ENCODE assay signal across 8 cellular contexts in genomic region chr4:6709230-6710114, GRCh38. TPM values are rescaled to one million over a fixed set of nuclear protein-coding genes. Genes with fewer than 3 reads are reported as not detected.
DNase-seq lines count a peak whose midpoint lies in the region; ATAC-seq and TF ChIP-seq lines count a peak whose summit lies in the region.

MRFAP1L1 (minus strand) TSS chr4:6709865; CDS start chr4:6709629, 236 bp downstream.

- DNase-seq in GM04504 (ENCODE audit: low read depth) (peak; percentile 91), NCI-H1105 (lab: John Stamatoyannopoulos, UW) (peak; percentile 89), SKM-1 treated with dmso at 0.1 percent for 144 hours (lab: John Stamatoyannopoulos, UW; ENCODE audit: unreplicated experiment) (peak; percentile 99), glomerular visceral epithelial cell (ENCODE audit: extremely low spot score) (peak; percentile 93), omental fat pad (ENCODE audit: low spot score) (peak; percentile 95)

- H3K4me1 Mint-ChIP-seq in activated naive CD8-positive, alpha-beta T cell (ENCODE audit: low read depth): peaks cover 58% of the 10 kb centered on the region

- peak within 1 kb of the TSS; percentile 99 for H3K27ac Mint-ChIP-seq in activated naive CD8-positive, alpha-beta T cell

- no peak for TF ChIP-seq CTCF in omental fat pad (IDR thresholded peaks at IDR 0.05)

- H3K27me3 Mint-ChIP-seq in activated naive CD8-positive, alpha-beta T cell: no peaks in the 10 kb centered on the region

- peak within 1 kb of the TSS; percentile 100 for H3K4me3 Mint-ChIP-seq in activated naive CD8-positive, alpha-beta T cell

- peaks cover 21% of the 10 kb centered on the region for H3K36me3 Mint-ChIP-seq in activated naive CD8-positive, alpha-beta T cell

- peak within 1 kb of the TSS; percentile 78 for H3K27ac ChIP-seq in temporal lobe (ENCODE audit: low read depth, low read length)

- ATAC-seq in HG02588 (IDR thresholded peaks at IDR 0.05; ENCODE audit: unreplicated experiment): peak; percentile 76
- ATAC-seq in omental fat pad (ENCODE audit: low FRiP score): peak; percentile 94

- no peaks in the 10 kb centered on the region for H3K9me3 Mint-ChIP-seq in activated naive CD8-positive, alpha-beta T cell (ENCODE audit: low read depth)

RNA-seq across cellular contexts. Expression of gene MRFAP1L1, which starts in this region (rescaled TPM):
- 10 to 100 TPM; 42.7 to 56.3 (median 45.9) TPM for total RNA-seq in omental fat pad
- 81.1 TPM for total RNA-seq in temporal lobe

Comparison
In these comparisons a context has a peak if more than half of its experiments do, and no peak if none do; other contexts are left out.
1. Peak in every context shown above with its lines: DNase-seq, ATAC-seq and H3K27ac ChIP-seq.